Comparison of ENCODE assay signal across 10 cellular contexts in the genomic region with DNA sequence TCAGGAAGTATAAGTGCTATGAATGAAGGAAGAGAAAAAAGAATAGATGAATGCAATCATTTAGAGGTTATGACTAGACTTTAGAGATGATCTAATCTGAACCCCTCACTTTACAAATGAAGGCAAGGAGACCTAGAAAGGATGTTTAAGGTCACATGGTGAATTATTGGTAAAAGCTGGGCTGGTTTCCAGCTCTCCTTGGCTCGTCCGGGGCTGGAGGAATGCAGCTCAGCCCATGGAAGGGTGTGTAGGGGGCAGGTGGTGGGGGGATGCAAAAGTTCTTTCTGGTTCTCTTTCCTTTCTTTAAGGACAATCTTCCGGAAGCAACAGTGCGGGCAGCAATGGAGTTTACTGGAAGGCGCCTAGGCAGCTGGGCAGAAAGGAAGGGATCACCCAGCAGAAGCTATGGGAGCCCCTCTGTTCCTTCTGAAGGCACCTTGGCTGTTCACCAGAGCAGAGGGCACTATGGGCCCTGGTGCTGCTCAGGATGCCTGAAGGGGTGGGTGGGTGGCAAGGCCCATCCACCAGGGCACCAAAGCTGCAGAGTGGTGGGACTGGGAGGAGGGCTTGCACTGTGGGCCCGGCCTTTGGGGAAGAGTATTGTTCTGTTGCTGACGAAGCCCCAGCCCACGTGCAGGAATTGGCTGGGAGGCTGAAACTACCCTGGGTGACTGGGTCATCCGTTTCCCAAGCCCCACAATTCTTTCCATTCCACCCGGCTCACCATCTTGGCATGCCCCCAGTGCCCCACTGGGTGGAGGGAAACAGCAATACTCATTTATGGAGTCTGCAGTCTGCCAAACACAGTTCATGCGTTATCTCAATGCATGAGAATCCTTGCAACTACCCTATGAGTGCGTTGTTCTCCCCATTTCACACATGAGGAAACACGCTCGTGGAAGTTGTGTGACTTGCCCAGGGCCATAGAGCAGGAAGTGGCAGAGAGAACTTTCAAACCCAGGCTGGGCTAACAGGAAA.
DNase-seq lines count a peak whose midpoint lies in the region; ATAC-seq and TF ChIP-seq lines count a peak whose summit lies in the region.
"Had no signal": no experiment of that assay in that cellular context is flagged by ENCODE, and none has a peak within 500 bp of the region (broad histone marks: within the 10 kb centered on the region; RNA-seq: fewer than 3 reads in every experiment).

No MANE protein-coding gene starts in this region.

- peaks cover 22% of the 10 kb centered on the region for H3K4me1 ChIP-seq in neural progenitor cell

- no peak overlapping the region for H3K9ac ChIP-seq in neural progenitor cell

- no peak overlapping the region for H3K4me2 ChIP-seq in neural progenitor cell

- no peaks in the 10 kb centered on the region for H3K9me3 ChIP-seq in neural progenitor cell (ENCODE audit: low read depth)
- H3K9me3 ChIP-seq: Caco-2, lower lobe of right lung had no signal

- in situ Hi-C loops in ACHN (cut with HindIII; ENCODE audit: low pct_ligation_motif_present, low pct_unique_long_range_greater_than_20kb, low sequenced_read_pairs): no loop called here

- H3K4me3 Mint-ChIP-seq in HFFc6 (no peak overlapping the region), neural progenitor cell (no peak overlapping the region)

- H4K20me1 ChIP-seq in neural progenitor cell (ENCODE audit: low read depth): no peaks in the 10 kb centered on the region

- H3K4me3 ChIP-seq in coronary artery (no peak overlapping the region), neural progenitor cell (no peak overlapping the region)
- H3K4me3 ChIP-seq: lower lobe of right lung had no signal

- ATAC-seq in GM18517 (IDR thresholded peaks at IDR 0.05; ENCODE audit: unreplicated experiment) (no peak), GM19467 (IDR thresholded peaks at IDR 0.05; ENCODE audit: unreplicated experiment) (no peak)
- ATAC-seq: lower lobe of right lung had no signal

- DNase-seq in ACHN (peak; percentile 70), HFFc6 (peak; percentile 27), coronary artery (ENCODE audit: low spot score) (no peak), neural progenitor cell (ENCODE audit: low spot score) (no peak), NCI-H69 (lab: John Stamatoyannopoulos, UW) (no peak)
- no peak for DNase-seq in activated CD4-positive, alpha-beta T cell treated with anti-CD3 and anti-CD28 coated beads for 4 hours
- DNase-seq: Caco-2, lower lobe of right lung had no signal

- no peaks in the 10 kb centered on the region for H3K27me3 ChIP-seq in neural progenitor cell

- peak overlapping the region; percentile 17 to 82 for H3K27ac ChIP-seq in coronary artery
- no peak overlapping the region for H3K27ac ChIP-seq in neural progenitor cell
- H3K27ac ChIP-seq: lower lobe of right lung had no signal

- no peak overlapping the region for H2AFZ ChIP-seq in neural progenitor cell (replicated peaks)

- H3K79me2 ChIP-seq in neural progenitor cell (ENCODE audit: low read depth): no peaks in the 10 kb centered on the region

- peaks cover 26% of the 10 kb centered on the region for H3F3A ChIP-seq in neural progenitor cell (ENCODE audit: low read depth)

- H3K9me3 Mint-ChIP-seq in HFFc6 (no peaks in the 10 kb centered on the region), neural progenitor cell (no peaks in the 10 kb centered on the region)

- H3K36me3 ChIP-seq in neural progenitor cell: no peaks in the 10 kb centered on the region
- H3K36me3 ChIP-seq: lower lobe of right lung had no signal

- H3K4me1 Mint-ChIP-seq in HFFc6 (ENCODE audit: low read depth): peaks cover 82% of the 10 kb centered on the region
- peaks cover 59% of the 10 kb centered on the region for H3K4me1 Mint-ChIP-seq in neural progenitor cell

- H3K27me3 Mint-ChIP-seq in HFFc6 (ENCODE audit: insufficient read depth): no peaks in the 10 kb centered on the region
- H3K27me3 Mint-ChIP-seq in neural progenitor cell (ENCODE audit: insufficient read depth, low read depth): peaks cover 8% of the 10 kb centered on the region

- no peak for TF ChIP-seq CTCF in HFFc6 (IDR thresholded peaks at IDR 0.05)
- TF ChIP-seq CTCF in coronary artery (IDR thresholded peaks at IDR 0.05): no peak
- no peak for TF ChIP-seq CTCF in neural progenitor cell (IDR thresholded peaks at IDR 0.05)

- H3K36me3 Mint-ChIP-seq in HFFc6 (ENCODE audit: low read depth) (no peaks in the 10 kb centered on the region), neural progenitor cell (no peaks in the 10 kb centered on the region)

- H3K27ac Mint-ChIP-seq in HFFc6 (peak overlapping the region; percentile 68), neural progenitor cell (peak overlapping the region; percentile 70)

Comparison
In these comparisons a context has a peak if more than half of its experiments do, and no peak if none do; other contexts are left out.
1. DNase-seq: peak in ACHN (single experiment) and HFFc6 (single experiment); none in coronary artery (single experiment), neural progenitor cell (single experiment), NCI-H69 (single experiment) and activated CD4-positive, alpha-beta T cell treated with anti-CD3 and anti-CD28 coated beads for 4 hours (0 of 2).